1 cellular context compared by ENCODE assay signal in genomic region chr6:142845143-142845571, GRCh38.
TF ChIP-seq lines count a peak whose summit lies in the region.

No MANE protein-coding gene starts in this region.

TF ChIP-seq in WTC11, 78 proteins besides CTCF, POLR2A, EP300 and RAD21 (continued from another document):
- TF ChIP-seq, protein P1, sequence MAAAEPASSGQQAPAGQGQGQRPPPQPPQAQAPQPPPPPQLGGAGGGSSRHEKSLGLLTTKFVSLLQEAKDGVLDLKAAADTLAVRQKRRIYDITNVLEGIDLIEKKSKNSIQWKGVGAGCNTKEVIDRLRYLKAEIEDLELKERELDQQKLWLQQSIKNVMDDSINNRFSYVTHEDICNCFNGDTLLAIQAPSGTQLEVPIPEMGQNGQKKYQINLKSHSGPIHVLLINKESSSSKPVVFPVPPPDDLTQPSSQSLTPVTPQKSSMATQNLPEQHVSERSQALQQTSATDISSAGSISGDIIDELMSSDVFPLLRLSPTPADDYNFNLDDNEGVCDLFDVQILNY (CRISPR knock-in tag; IDR thresholded peaks at IDR 0.05) = no peak
- no peak for TF ChIP-seq MXD4 (CRISPR knock-in tag; IDR thresholded peaks at IDR 0.05; ENCODE audit: borderline replicate concordance)
- TF ChIP-seq TEAD4 (CRISPR knock-in tag; IDR thresholded peaks at IDR 0.05) = no peak
- TF ChIP-seq TP53 (CRISPR knock-in tag; IDR thresholded peaks at IDR 0.05) = no peak
- TF ChIP-seq NR1H2 (CRISPR knock-in tag; IDR thresholded peaks at IDR 0.05) = no peak
- no peak for TF ChIP-seq GTF2I (CRISPR knock-in tag; conservative IDR thresholded peaks at IDR 0.05)
- no peak for TF ChIP-seq ZNF425 (CRISPR knock-in tag; conservative IDR thresholded peaks at IDR 0.05)
- no peak for TF ChIP-seq CREB1 (CRISPR knock-in tag; IDR thresholded peaks at IDR 0.05)
